ENCODE assay signal across 29 cellular contexts in the genomic region with DNA sequence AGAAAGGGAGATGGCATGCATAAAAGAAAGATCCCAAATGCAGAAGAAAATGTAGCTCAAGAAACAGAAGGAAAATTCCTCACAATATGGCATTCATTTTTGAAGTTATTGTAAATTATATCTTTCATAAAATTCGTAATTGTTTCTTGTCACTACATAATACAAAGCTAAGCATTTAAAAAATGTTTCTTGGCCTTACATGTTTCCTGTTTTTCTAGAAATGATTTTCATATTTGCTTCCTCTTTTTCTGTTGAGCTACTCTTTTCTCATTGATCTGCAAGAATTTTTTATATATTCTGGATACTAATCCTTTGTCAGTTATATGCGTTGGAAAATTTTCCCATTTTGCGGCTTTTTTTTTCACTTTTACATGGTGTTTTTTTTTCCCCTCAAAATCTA. TPM values are rescaled to one million over a fixed set of nuclear protein-coding genes. Genes with fewer than 3 reads are reported as not detected.
DNase-seq lines count a peak whose midpoint lies in the region; ATAC-seq and TF ChIP-seq lines count a peak whose summit lies in the region.
"Had no signal": no experiment of that assay in that cellular context is flagged by ENCODE, and none has a peak within 500 bp of the region (broad histone marks: within the 10 kb centered on the region; RNA-seq: fewer than 3 reads in every experiment).

No MANE protein-coding gene starts in this region.

- peak overlapping the region; percentile 15 for H3K4me3 Mint-ChIP-seq in memory B cell
- H3K4me3 Mint-ChIP-seq: CD8-positive, alpha-beta memory T cell; T-helper 17 cell had no signal

- H3K27me3 ChIP-seq in BLaER1 treated with 17β-estradiol and CSF1 and Interleukin-3, amounts not matched to agents 10 nM and 100 nM, result peaks cover 0 to 42% (median 0%) of the 10 kb centered on the region in 11 experiments; a peak in 4 of 22 replicates
- H3K27me3 ChIP-seq in DOHH2 (ENCODE audit: control insufficient read depth, low read length), result peaks cover 8% of the 10 kb centered on the region
- H3K27me3 ChIP-seq in right cardiac atrium (ENCODE audit: control insufficient read depth, insufficient read depth), result no peaks in the 10 kb centered on the region

- peak overlapping the region; percentile 36 for H3K27ac Mint-ChIP-seq in memory B cell
- H3K27ac Mint-ChIP-seq: CD8-positive, alpha-beta memory T cell; T-helper 17 cell had no signal

- H4K20me1 ChIP-seq in BLaER1 treated with 17β-estradiol and CSF1 and Interleukin-3, amounts not matched to agents 10 nM and 100 nM, result no peaks in the 10 kb centered on the region
- H4K20me1 ChIP-seq in DOHH2 (ENCODE audit: control insufficient read depth, insufficient read depth, low read depth, low read length), result no peaks in the 10 kb centered on the region

- H3K9ac ChIP-seq in BLaER1 treated with 17β-estradiol and CSF1 and Interleukin-3, amounts not matched to agents 10 nM and 100 nM, result no peak overlapping the region
- H3K9ac ChIP-seq: SK-N-SH had no signal

- H3K4me1 Mint-ChIP-seq in memory B cell, result peaks cover 12% of the 10 kb centered on the region
- H3K4me1 Mint-ChIP-seq: CD8-positive, alpha-beta memory T cell had no signal

- peak overlapping the region in 8 of 11 experiments; percentile 11 to 88 (median 52); a peak in 13 of 22 replicates for H3K4me2 ChIP-seq in BLaER1 treated with 17β-estradiol and CSF1 and Interleukin-3, amounts not matched to agents 10 nM and 100 nM
- H3K4me2 ChIP-seq in DOHH2 (ENCODE audit: low read length), result peak overlapping the region; percentile 30
- H3K4me2 ChIP-seq: A549, SK-N-SH had no signal

- peak; percentile 55 for DNase-seq in OCI-M1 (lab: John Stamatoyannopoulos, UW)
- no peak for DNase-seq in memory B cell (ENCODE audit: low spot score in 2 of 2)
- DNase-seq in right cardiac atrium, result no peak
- DNase-seq in T-helper 2 cell, result no peak
- no peak for DNase-seq in HK-2 (ENCODE audit: unreplicated experiment)
- DNase-seq: CD8-positive, alpha-beta memory T cell; DMS 273 treated with DMSO at 0.1 percent for 48 hours; DMS79; HCEC 1CT; NCI-H1048; NCI-H1417; NCI-H1694; NCI-H2029 treated with DMSO at 0.1 percent for 48 hours; NCI-H2227 treated with DMSO at 0.1 percent for 48 hours; NCI-H526 treated with DMSO at 0.1 percent for 48 hours; SHP77 treated with DMSO at 0.1 percent for 48 hours; SK-N-SH; SW 1271; T-helper 17 cell had no signal

- no peaks in the 10 kb centered on the region for H3K27me3 Mint-ChIP-seq in memory B cell
- H3K27me3 Mint-ChIP-seq: T-helper 17 cell had no signal

- H3K27ac ChIP-seq in BLaER1 treated with 17β-estradiol and CSF1 and Interleukin-3, amounts not matched to agents 10 nM and 100 nM, result no peak overlapping the region
- H3K27ac ChIP-seq in DOHH2 (ENCODE audit: low read depth, low read length), result no peak overlapping the region
- no peak overlapping the region for H3K27ac ChIP-seq in right cardiac atrium (ENCODE audit: low read length)
- H3K27ac ChIP-seq: A549, C4-2B had no signal

- WGBS in right cardiac atrium, result 79% methylated on average over 3 of the region's 3 CpGs

- intact Hi-C loops in right cardiac atrium (cut with DNase I), result no loop called here

- H3K9me3 ChIP-seq in BLaER1 treated with 17β-estradiol and CSF1 and Interleukin-3, amounts not matched to agents 10 nM and 100 nM (replicated peaks in 1 of 11), result peaks cover 0 to 11% (median 7%) of the 10 kb centered on the region in 11 experiments; a peak in 10 of 22 replicates
- H3K9me3 ChIP-seq in DOHH2 (ENCODE audit: control insufficient read depth, insufficient read depth, low read length) (no peaks in the 10 kb centered on the region), right cardiac atrium (ENCODE audit: control insufficient read depth, low read length) (no peaks in the 10 kb centered on the region)
- H3K9me3 ChIP-seq: A549, SK-N-SH had no signal

- peaks cover 9% of the 10 kb centered on the region for H3K36me3 Mint-ChIP-seq in memory B cell
- H3K36me3 Mint-ChIP-seq: CD8-positive, alpha-beta memory T cell had no signal

- peaks cover 5 to 20% (median 13%) of the 10 kb centered on the region in 10 experiments; a peak in 19 of 20 replicates for H3K4me1 ChIP-seq in BLaER1 treated with 17β-estradiol and CSF1 and Interleukin-3, amounts not matched to agents 10 nM and 100 nM
- H3K4me1 ChIP-seq in DOHH2 (ENCODE audit: control insufficient read depth, low read length) (peaks cover 17% of the 10 kb centered on the region), right cardiac atrium (ENCODE audit: control insufficient read depth, insufficient read depth, low read length) (no peaks in the 10 kb centered on the region)
- H3K4me1 ChIP-seq: A549 had no signal

- H3K9me3 Mint-ChIP-seq in memory B cell, result peaks cover 3% of the 10 kb centered on the region

- H3K4me3 ChIP-seq in BLaER1 treated with 17β-estradiol and CSF1 and Interleukin-3, amounts not matched to agents 10 nM and 100 nM, result no peak overlapping the region
- H3K4me3 ChIP-seq in DOHH2 (ENCODE audit: low read length) (no peak overlapping the region), right cardiac atrium (ENCODE audit: low read length) (no peak overlapping the region)
- H3K4me3 ChIP-seq: A549 had no signal

- no peaks in the 10 kb centered on the region for H3K79me2 ChIP-seq in DOHH2 (ENCODE audit: control insufficient read depth, low read length)

- H3K36me3 ChIP-seq in BLaER1 treated with 17β-estradiol and CSF1 and Interleukin-3, amounts not matched to agents 10 nM and 100 nM, result no peaks in the 10 kb centered on the region
- H3K36me3 ChIP-seq in DOHH2 (ENCODE audit: control insufficient read depth, low read length), result no peaks in the 10 kb centered on the region

- H3K9me2 ChIP-seq in DOHH2 (replicated peaks; ENCODE audit: control insufficient read depth, low read length), result no peaks in the 10 kb centered on the region
- H3K9me2 ChIP-seq: SK-N-SH had no signal

- H3F3A ChIP-seq in DOHH2 (ENCODE audit: control insufficient read depth, insufficient read depth), result no peaks in the 10 kb centered on the region

- no peak for TF ChIP-seq CTCF in DOHH2 (IDR thresholded peaks at IDR 0.05; ENCODE audit: low read depth, low read length, poor library complexity, severe bottlenecking)

- ATAC-seq in memory B cell (ENCODE audit: low read depth) (peak; percentile 67), right cardiac atrium (no peak)
- ATAC-seq: A549, HepG2, Panc1, T-helper 17 cell had no signal

RNA-seq across cellular contexts. Expression of a gene that starts 48.0 kb away (rescaled TPM):
- total RNA-seq in right cardiac atrium, result not detected
- 0.02 TPM for polyA plus RNA-seq in right cardiac atrium
- total RNA-seq: H1, HepG2, HT1080, M059J, NCI-H460, T-helper 17 cell had no signal
- polyA plus RNA-seq: A549, H1, HepG2, SK-N-SH had no signal

RNA-seq across cellular contexts. Expression of a gene that starts 55.4 kb away (rescaled TPM):
- 1 to 10 TPM; 2.0 to 5.5 (median 4.1) TPM for total RNA-seq in right cardiac atrium
- polyA plus RNA-seq in right cardiac atrium, result 1.6 TPM
- total RNA-seq: H1, HepG2 had no signal
- polyA plus RNA-seq: A549 had no signal
